Comparison of ENCODE assay signal across 17 cellular contexts in genomic region chr11:26847459-26847858, GRCh38.
DNase-seq lines count a peak whose midpoint lies in the region; ATAC-seq, FAIRE-seq and TF ChIP-seq lines count a peak whose summit lies in the region.
"Had no signal": no experiment of that assay in that cellular context is flagged by ENCODE, and none has a peak within 500 bp of the region (broad histone marks: within the 10 kb centered on the region; RNA-seq: fewer than 3 reads in every experiment).

No MANE protein-coding gene starts in this region.

- no peak overlapping the region for H3K27ac ChIP-seq in GM23248
- H3K27ac ChIP-seq in esophagus muscularis mucosa (replicated peaks in 1 of 4): peak overlapping the region; percentile 46 to 77 (median 56)
- H3K27ac ChIP-seq in suprapubic skin: peak overlapping the region; percentile 85
- no peak overlapping the region for H3K27ac ChIP-seq in substantia nigra (ENCODE audit: low read depth, low read length, poor library complexity, severe bottlenecking)
- H3K27ac ChIP-seq in small intestine (ENCODE audit: low read depth in 1 of 2, low read length in 1 of 2): no peak overlapping the region
- H3K27ac ChIP-seq: neural progenitor cell had no signal

- in situ Hi-C loops in GM23248 (cut with MboI): loop anchor here (10.0 kb wide), 1 partner anchor 63 kb away; no protein-coding TSS in a partner anchor

- H3K9me3 ChIP-seq in GM23248 (ENCODE audit: low read depth) (no peaks in the 10 kb centered on the region), esophagus muscularis mucosa (no peaks in the 10 kb centered on the region), suprapubic skin (no peaks in the 10 kb centered on the region), small intestine (ENCODE audit: control insufficient read depth, low read depth) (no peaks in the 10 kb centered on the region)

- DNase-seq in GM23248 (peak; percentile 17), esophagus muscularis mucosa (ENCODE audit: extremely low spot score) (no peak), iris pigment epithelial cell (ENCODE audit: low read depth) (peak; percentile 80), suprapubic skin (ENCODE audit: low spot score in 2 of 2) (no peak), substantia nigra (lab: John Stamatoyannopoulos, UW) (no peak), nephron progenitor cell (no peak), small intestine (no peak)
- DNase-seq: activated gamma-delta T cell, anterior cingulate cortex, NCI-H146, SIG-M5 had no signal

- no peaks in the 10 kb centered on the region; the same call in 1 of the 2 replicates for H3K9me2 ChIP-seq in GM23248 (ENCODE audit: insufficient read depth)

- H3K9me3 Mint-ChIP-seq in nephron progenitor cell: no peaks in the 10 kb centered on the region
- H3K9me3 Mint-ChIP-seq: neural progenitor cell had no signal

- no peak overlapping the region for H3K4me2 ChIP-seq in GM23248 (ENCODE audit: unreplicated experiment)
- H3K4me2 ChIP-seq: neural progenitor cell had no signal

- TF ChIP-seq EP300 in esophagus muscularis mucosa (IDR thresholded peaks at IDR 0.05) (peak; percentile 40), suprapubic skin (IDR thresholded peaks at IDR 0.05) (no peak)

- intact Hi-C loops in esophagus muscularis mucosa (cut with DNase I): no loop called here

- H3K4me3 ChIP-seq in GM23248 (no peak overlapping the region), esophagus muscularis mucosa (no peak overlapping the region), suprapubic skin (no peak overlapping the region), small intestine (ENCODE audit: low read depth in 1 of 2, low read length in 2 of 2) (no peak overlapping the region)
- H3K4me3 ChIP-seq: neural progenitor cell, skin epidermis had no signal

- H3K4me3 Mint-ChIP-seq in nephron progenitor cell: no peak overlapping the region
- H3K4me3 Mint-ChIP-seq: B cell, memory B cell, neural progenitor cell had no signal

- H3K9ac ChIP-seq in GM23248: no peak overlapping the region
- H3K9ac ChIP-seq: neural progenitor cell had no signal

- peaks cover 9% of the 10 kb centered on the region for H3K4me1 Mint-ChIP-seq in nephron progenitor cell
- H3K4me1 Mint-ChIP-seq: B cell, memory B cell had no signal

- H2AFZ ChIP-seq in GM23248: peak overlapping the region; percentile 27; the same call in 1 of the 2 replicates
- H2AFZ ChIP-seq: neural progenitor cell had no signal

- WGBS in GM23248 (ENCODE audit: low coverage in 1 of 2, low lambda C conversion rate in 2 of 2, missing lambda C conversion rate in 2 of 2), 2 experiments: 12 to 16% methylated on average over 3 of the region's 3 CpGs
- 59% methylated on average over 3 of the region's 3 CpGs for WGBS in esophagus muscularis mucosa
- 33% methylated on average over 3 of the region's 3 CpGs for WGBS in suprapubic skin
- WGBS in small intestine, 3 donors: 64 to 72% (median 71%) methylated on average over 3 of the region's 3 CpGs

- no peak for TF ChIP-seq CTCF in esophagus muscularis mucosa (IDR thresholded peaks at IDR 0.05)
- TF ChIP-seq CTCF in suprapubic skin (IDR thresholded peaks at IDR 0.05): no peak
- TF ChIP-seq CTCF in nephron progenitor cell (IDR thresholded peaks at IDR 0.05): no peak

- H3F3A ChIP-seq in GM23248 (ENCODE audit: insufficient read depth): peaks cover 18% of the 10 kb centered on the region

- no peaks in the 10 kb centered on the region for H3K79me2 ChIP-seq in GM23248 (ENCODE audit: insufficient read depth)

- H3K27me3 ChIP-seq in GM23248 (replicated peaks; ENCODE audit: insufficient read depth) (no peaks in the 10 kb centered on the region), esophagus muscularis mucosa (no peaks in the 10 kb centered on the region), suprapubic skin (no peaks in the 10 kb centered on the region), small intestine (ENCODE audit: control insufficient read depth in 2 of 2, insufficient read depth in 2 of 2, low read length in 2 of 2) (no peaks in the 10 kb centered on the region)
- H3K27me3 ChIP-seq: neural progenitor cell had no signal

- H4K20me1 ChIP-seq in GM23248 (ENCODE audit: insufficient read depth): no peaks in the 10 kb centered on the region

- ATAC-seq in GM18520 (IDR thresholded peaks at IDR 0.05; ENCODE audit: unreplicated experiment): no peak

- TF ChIP-seq POLR2A in esophagus muscularis mucosa (IDR thresholded peaks at IDR 0.05; ENCODE audit: low read depth): no peak
- no peak for TF ChIP-seq POLR2A in suprapubic skin (IDR thresholded peaks at IDR 0.05)

- no peaks in the 10 kb centered on the region for H3K36me3 Mint-ChIP-seq in nephron progenitor cell (ENCODE audit: low read depth)
- H3K36me3 Mint-ChIP-seq: memory B cell, neural progenitor cell had no signal

- no peaks in the 10 kb centered on the region for H3K27me3 Mint-ChIP-seq in nephron progenitor cell (ENCODE audit: low read depth, poor library complexity)
- H3K27me3 Mint-ChIP-seq: B cell, memory B cell had no signal

- H3K4me1 ChIP-seq in GM23248 (ENCODE audit: insufficient read depth) (peaks cover 54% of the 10 kb centered on the region), esophagus muscularis mucosa (peaks cover 5 to 62% (median 45%) of the 10 kb centered on the region in 4 donors), suprapubic skin (peaks cover 35% of the 10 kb centered on the region), small intestine (ENCODE audit: control insufficient read depth in 2 of 2, insufficient read depth in 1 of 2, low read depth in 1 of 2, low read length in 1 of 2) (no peaks in the 10 kb centered on the region)
- H3K4me1 ChIP-seq: neural progenitor cell had no signal

- H3K36me3 ChIP-seq in GM23248 (ENCODE audit: low read depth) (no peaks in the 10 kb centered on the region), esophagus muscularis mucosa (no peaks in the 10 kb centered on the region), suprapubic skin (no peaks in the 10 kb centered on the region), small intestine (ENCODE audit: control insufficient read depth in 2 of 2, insufficient read depth in 2 of 2, low read length in 2 of 2) (no peaks in the 10 kb centered on the region)
- H3K36me3 ChIP-seq: neural progenitor cell had no signal

- H3K27ac Mint-ChIP-seq in nephron progenitor cell: no peak overlapping the region
- H3K27ac Mint-ChIP-seq: B cell, memory B cell, neural progenitor cell had no signal

- FAIRE-seq in small intestine (lab: Jason Lieb, UNC): no peak
- FAIRE-seq: GM18507 had no signal

Comparison
In these comparisons a context has a peak if more than half of its experiments do, and no peak if none do; other contexts are left out.
1. DNase-seq: peak in GM23248 (single experiment) and iris pigment epithelial cell (single experiment); none in esophagus muscularis mucosa (single experiment), suprapubic skin (0 of 2), substantia nigra (0 of 49), nephron progenitor cell (single experiment) and small intestine (single experiment).
2. H3K27ac ChIP-seq: peak in esophagus muscularis mucosa (4 of 4) and suprapubic skin (single experiment); none in GM23248 (single experiment), substantia nigra (single experiment) and small intestine (0 of 2).